In genomic region chr3:144221771-144222170, GRCh38 we compare ENCODE assay signal across 1 cellular context.
TF ChIP-seq lines count a peak whose summit lies in the region.

No MANE protein-coding gene starts in this region.

TF ChIP-seq in GM23338, 12 proteins besides CTCF, POLR2A, EP300 and RAD21 (continued from another document):
- TF ChIP-seq ZNF462 (CRISPR knock-in tag; IDR thresholded peaks at IDR 0.05) (no peak), ETS1 (IDR thresholded peaks at IDR 0.05) (no peak), REST (IDR thresholded peaks at IDR 0.05; ENCODE audit: unreplicated experiment) (no peak)
